In genomic region chr11:71063129-71063528, GRCh38 we compare ENCODE assay signal across 10 cellular contexts.
"Had no signal": no experiment of that assay in that cellular context is flagged by ENCODE, and none has a peak within 500 bp of the region (broad histone marks: within the 10 kb centered on the region; RNA-seq: fewer than 3 reads in every experiment).

No MANE protein-coding gene starts in this region.

- H3K4me3 ChIP-seq: GM23248, HAP-1, K562 had no signal

- H3K27ac ChIP-seq: GM23248, HL-60 had no signal

- DNase-seq: GM23248, GOT3, H7, HFFc6, IMR-90, KG1 had no signal

- H3K9me3 ChIP-seq: HAP-1 had no signal

- H3K9ac ChIP-seq: GM23248 had no signal

- H3K27ac Mint-ChIP-seq: HFFc6 had no signal

- H3K4me1 ChIP-seq: HAP-1 had no signal

- H3K36me3 ChIP-seq: HAP-1 had no signal

- ATAC-seq: HCT116, K562 had no signal

- H3K4me3 Mint-ChIP-seq: HFFc6 had no signal
